ENCODE assay signal across 1 cellular context in genomic region chr9:37909326-37909725, GRCh38.
TF ChIP-seq lines count a peak whose summit lies in the region.

No MANE protein-coding gene starts in this region.

TF ChIP-seq in HepG2, 621 proteins besides CTCF, POLR2A, EP300 and RAD21:
- TF ChIP-seq SSRP1 (CRISPR knock-in tag; IDR thresholded peaks at IDR 0.05) (0 out of 2 replicates have a peak, but pooled peaks have one; percentile 19), ZNF7 (CRISPR knock-in tag; IDR thresholded peaks at IDR 0.05) (no peak)
